ENCODE assay signal across 22 cellular contexts in genomic region chr2:71989671-71990070, GRCh38.
"Had no signal": no experiment of that assay in that cellular context is flagged by ENCODE, and none has a peak within 500 bp of the region (broad histone marks: within the 10 kb centered on the region; RNA-seq: fewer than 3 reads in every experiment).

No MANE protein-coding gene starts in this region.

- H3K27me3 ChIP-seq: ascending aorta, Peyer's patch had no signal

- H3K4me1 ChIP-seq: ascending aorta, Peyer's patch had no signal

- H3K27ac ChIP-seq: ascending aorta, Peyer's patch had no signal

- DNase-seq: activated CD4-positive, alpha-beta T cell treated with anti-CD3 and anti-CD28 coated beads, Interleukin-2, amount 10 ng/mL, durations not matched to agents 24 days and 14 days; activated CD4-positive, alpha-beta T cell treated with anti-CD3 and anti-CD28 coated beads, Interleukin-2, amount 50 U/mL, for 4 hours; activated CD8-positive, alpha-beta T cell treated with anti-CD3 and anti-CD28 coated beads for 36 hours; activated gamma-delta T cell; activated naive CD4-positive, alpha-beta T cell treated with Interleukin-2 at 50 U/mL for 16 hours; activated naive CD8-positive, alpha-beta T cell treated with anti-CD3 and anti-CD28 coated beads, Interleukin-2, amount 10 ng/mL, durations not matched to agents 7 days and 5 days; activated T-cell treated with anti-CD3 and anti-CD28 coated beads, Interleukin-2, amount 50 U/mL, for 24 hours; caudate nucleus; NCI-H1105; NCI-H1417 treated with DMSO at 0.1 percent for 48 hours; NCI-H187 treated with DMSO at 0.1 percent for 48 hours; NCI-H2081; NCI-H2171 treated with DMSO at 0.1 percent for 48 hours; NCI-H2227 treated with DMSO at 0.1 percent for 48 hours; NCI-H524 treated with DMSO at 0.1 percent for 48 hours; NCI-H748 treated with DMSO at 0.1 percent for 48 hours; NK-92 treated with Interleukin-12 subunit alpha and Interleukin-12 subunit beta, amount 100 ng/mL, for 24 hours; PC-3; Peyer's patch; RPMI8226; SIG-M5 had no signal

- H3K9me3 ChIP-seq: ascending aorta, Peyer's patch had no signal

- H3K4me3 ChIP-seq: ascending aorta, Peyer's patch had no signal

- ATAC-seq: activated CD8-positive, alpha-beta T cell treated with anti-CD3 and anti-CD28 coated beads for 36 hours; PC-3 had no signal

- H3K36me3 ChIP-seq: ascending aorta, Peyer's patch had no signal
